In genomic region chr1:206682111-206682510, GRCh38 we compare ENCODE assay signal across 1 cellular context.
TF ChIP-seq lines count a peak whose summit lies in the region.

No MANE protein-coding gene starts in this region.

TF ChIP-seq in GM12878, 131 proteins besides CTCF, POLR2A, EP300 and RAD21 (continued from another document):
- TF ChIP-seq MEF2A (IDR thresholded peaks at IDR 0.05; ENCODE audit: insufficient read depth, low read depth, low read length) = peak; percentile 57; the same call in 1 of the 2 replicates
- no peak for TF ChIP-seq SMAD1 (IDR thresholded peaks at IDR 0.05; ENCODE audit: low read depth, partially characterized antibody)
- no peak for TF ChIP-seq POLR2AphosphoS2 (IDR thresholded peaks at IDR 0.05; ENCODE audit: low read depth, low read length)
- peak; percentile 27; the same call in 1 of the 2 replicates for TF ChIP-seq RELB (IDR thresholded peaks at IDR 0.05; ENCODE audit: low read depth)
- no peak for TF ChIP-seq BCL3 (IDR thresholded peaks at IDR 0.05; ENCODE audit: borderline replicate concordance, insufficient read depth, low read depth, low read length, poor library complexity, severe bottlenecking)
- no peak for TF ChIP-seq TCF3 (IDR thresholded peaks at IDR 0.05; ENCODE audit: borderline replicate concordance, insufficient read depth, low read depth, low read length)
- TF ChIP-seq NFIC (IDR thresholded peaks at IDR 0.05; ENCODE audit: low read depth, low read length) = peak; percentile 49; the same call in 1 of the 2 replicates
- no peak for TF ChIP-seq MLLT1 (IDR thresholded peaks at IDR 0.05)
- no peak for TF ChIP-seq SREBF2 (IDR thresholded peaks at IDR 0.05; ENCODE audit: low read length)
- peak; percentile 43; the same call in 1 of the 2 replicates for TF ChIP-seq MTA2 (IDR thresholded peaks at IDR 0.05; ENCODE audit: low read depth)
- peak; percentile 66 for TF ChIP-seq MEF2B (IDR thresholded peaks at IDR 0.05; ENCODE audit: partially characterized antibody, poor library complexity, severe bottlenecking)
- no peak for TF ChIP-seq NR2C1 (IDR thresholded peaks at IDR 0.05)
- TF ChIP-seq KLF5 (IDR thresholded peaks at IDR 0.05; ENCODE audit: partially characterized antibody) = no peak
- no peak for TF ChIP-seq HDAC2 (IDR thresholded peaks at IDR 0.05)
- TF ChIP-seq SUZ12 (IDR thresholded peaks at IDR 0.05; ENCODE audit: unreplicated experiment) = no peak
- no peak for TF ChIP-seq ESRRA (IDR thresholded peaks at IDR 0.05; ENCODE audit: low read length)
- no peak for TF ChIP-seq YBX1 (IDR thresholded peaks at IDR 0.05)
- no peak for TF ChIP-seq SMARCA5 (IDR thresholded peaks at IDR 0.05)
- no peak for TF ChIP-seq PRDM15 (CRISPR knock-in tag; IDR thresholded peaks at IDR 0.05)
